ENCODE assay signal across 8 cellular contexts in the genomic region with DNA sequence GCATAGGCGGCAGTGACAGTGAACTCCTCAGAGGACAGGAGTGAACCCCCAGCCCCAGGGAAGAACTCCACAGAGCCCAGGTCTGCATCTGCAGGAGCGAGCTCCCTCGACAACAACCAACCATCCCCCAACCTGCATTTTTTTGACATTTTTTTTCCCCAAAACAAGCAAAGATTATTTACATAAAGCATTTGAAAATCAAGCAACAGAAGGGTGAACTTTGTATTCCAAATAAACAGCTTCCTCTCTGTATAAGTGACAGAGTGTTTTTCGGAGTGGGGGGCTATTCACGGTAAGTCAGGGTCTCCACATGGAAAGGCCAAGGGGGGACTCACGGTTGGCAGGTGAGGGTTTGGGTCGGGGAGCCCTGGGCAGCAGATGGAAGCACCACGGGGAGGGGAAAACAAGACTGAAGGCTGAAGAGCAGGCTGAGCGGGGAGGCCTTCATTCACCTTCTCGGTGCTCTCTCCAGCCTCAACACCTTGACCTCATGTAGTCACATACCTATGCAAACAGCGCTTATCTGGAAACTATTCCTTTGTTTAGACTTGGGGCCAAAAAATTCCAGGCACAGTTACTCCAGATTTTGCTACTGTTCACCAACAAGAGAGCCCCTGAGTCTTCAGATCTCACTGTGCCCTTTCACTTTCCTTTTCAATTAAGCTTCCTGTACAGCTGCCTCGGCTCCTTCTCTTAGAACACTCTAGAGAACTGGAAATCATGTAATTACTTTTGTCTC. TPM values are rescaled to one million over a fixed set of nuclear protein-coding genes. Genes with fewer than 3 reads are reported as not detected.
DNase-seq lines count a peak whose midpoint lies in the region; ATAC-seq and TF ChIP-seq lines count a peak whose summit lies in the region.

No MANE protein-coding gene starts in this region.

- peak overlapping the region; percentile 96 for H3K27ac Mint-ChIP-seq in activated CD8-positive, alpha-beta T cell treated with anti-CD3 and anti-CD28 coated beads for 36 hours
- peak overlapping the region; percentile 98 to 99 (median 99) for H3K27ac Mint-ChIP-seq in naive B cell

- H3K27me3 Mint-ChIP-seq in activated CD8-positive, alpha-beta T cell treated with anti-CD3 and anti-CD28 coated beads for 36 hours: no peaks in the 10 kb centered on the region
- H3K27me3 Mint-ChIP-seq in naive B cell: no peaks in the 10 kb centered on the region

- POLR2A ChIA-PET in activated CD8-positive, alpha-beta T cell treated with anti-CD3 and anti-CD28 coated beads for 36 hours (lab: Charles Lee): interaction anchor here (0.6 to 2.5 kb wide), 6 partner anchors 15 to 183 kb away, joined by 3 to 6 read pairs (median 4); partner anchors contain the start of genes PRDM15 and UMODL1

- no peaks in the 10 kb centered on the region for H3K36me3 Mint-ChIP-seq in activated CD8-positive, alpha-beta T cell treated with anti-CD3 and anti-CD28 coated beads for 36 hours (ENCODE audit: low read depth)
- H3K36me3 Mint-ChIP-seq in naive B cell: no peaks in the 10 kb centered on the region

- CTCF ChIA-PET in activated CD8-positive, alpha-beta T cell treated with anti-CD3 and anti-CD28 coated beads for 36 hours (lab: Charles Lee): interaction anchor here (0.7 to 3.2 kb wide), 7 partner anchors 30 to 182 kb away, joined by 3 to 9 read pairs (median 4); no protein-coding TSS in a partner anchor

- no peak for TF ChIP-seq CTCF in activated CD8-positive, alpha-beta T cell treated with anti-CD3 and anti-CD28 coated beads for 36 hours (IDR thresholded peaks at IDR 0.05)

- in situ Hi-C loops in KBM-7 (cut with MboI; ENCODE audit: low pct_unique_long_range_greater_than_20kb, low sequenced_read_pairs): no loop called here

- peak; percentile 81 for ATAC-seq in activated CD8-positive, alpha-beta T cell treated with anti-CD3 and anti-CD28 coated beads for 36 hours
- ATAC-seq in naive B cell (ENCODE audit: low read depth in 2 of 2): peak; percentile 49 to 52
- no peak for ATAC-seq in HG03457 (IDR thresholded peaks at IDR 0.05; ENCODE audit: unreplicated experiment)

- intact Hi-C loops in activated CD8-positive, alpha-beta T cell treated with anti-CD3 and anti-CD28 coated beads for 36 hours (cut with micrococcal nuclease): no loop called here

- H3K9me3 Mint-ChIP-seq in activated CD8-positive, alpha-beta T cell treated with anti-CD3 and anti-CD28 coated beads for 36 hours: no peaks in the 10 kb centered on the region
- no peaks in the 10 kb centered on the region for H3K9me3 Mint-ChIP-seq in naive B cell

- DNase-seq in Ammon's horn (ENCODE audit: low spot score) (peak; percentile 61), GM19238 (ENCODE audit: insufficient read length, low spot score) (peak; percentile 52), KBM-7 (peak; percentile 44), erythroblast (lab: John Stamatoyannopoulos, UW) (peak; percentile 61 to 66), naive B cell (peak; percentile 59), NCI-H1694 treated with DMSO at 0.1 percent for 48 hours (lab: John Stamatoyannopoulos, UW) (no peak)
- peak; percentile 35 for DNase-seq in activated CD8-positive, alpha-beta T cell treated with anti-CD3 and anti-CD28 coated beads for 36 hours

- peaks cover 51% of the 10 kb centered on the region for H3K4me1 Mint-ChIP-seq in activated CD8-positive, alpha-beta T cell treated with anti-CD3 and anti-CD28 coated beads for 36 hours (ENCODE audit: low read depth)
- peaks cover 58 to 98% (median 77%) of the 10 kb centered on the region in 3 donors for H3K4me1 Mint-ChIP-seq in naive B cell

- peak overlapping the region; percentile 85 for H3K4me3 Mint-ChIP-seq in activated CD8-positive, alpha-beta T cell treated with anti-CD3 and anti-CD28 coated beads for 36 hours
- H3K4me3 Mint-ChIP-seq in naive B cell: peak overlapping the region; percentile 88 to 98 (median 94)

- peak; percentile 47 for TF ChIP-seq POLR2A in erythroblast (IDR thresholded peaks at IDR 0.05; ENCODE audit: low read length)

RNA-seq across cellular contexts. Expression of gene C2CD2, which starts 27.6 kb away (rescaled TPM):
- 1 to 10 TPM; 6.2 to 7.1 TPM for total RNA-seq in activated CD8-positive, alpha-beta T cell treated with anti-CD3 and anti-CD28 coated beads for 36 hours
- polyA plus RNA-seq in naive B cell (ENCODE audit: low read depth in 6 of 6): 1 to 10 TPM in 5 of 6 donors, not detected in 1; 2.6 to 4.6 (median 3.4) TPM

RNA-seq across cellular contexts. Expression of gene PRDM15, which starts 47.1 kb away (rescaled TPM):
- 10 to 100 TPM; 13.2 to 14.5 TPM for total RNA-seq in activated CD8-positive, alpha-beta T cell treated with anti-CD3 and anti-CD28 coated beads for 36 hours
- polyA plus RNA-seq in naive B cell (ENCODE audit: low read depth in 6 of 6): 1 to 10 TPM in 4 of 6 donors, under 1 TPM in 1, not detected in 1; 0.91 to 3.7 (median 1.4) TPM
